In genomic region chr10:28533571-28534304, GRCh38 we compare ENCODE assay signal across 8 cellular contexts. TPM values are rescaled to one million over a fixed set of nuclear protein-coding genes. Genes with fewer than 3 reads are reported as not detected.
A peak's percentile ranks its signal among the peaks of the same experiment; 100 is the strongest.
DNase-seq lines count a peak whose midpoint lies in the region; ATAC-seq and TF ChIP-seq lines count a peak whose summit lies in the region.

No MANE protein-coding gene starts in this region.

- no peak for TF ChIP-seq CTCF in HFFc6 (IDR thresholded peaks at IDR 0.05)
- no peak for TF ChIP-seq CTCF in epithelial cell of esophagus (IDR thresholded peaks at IDR 0.05; ENCODE audit: insufficient read depth, low read depth, low read length, missing control alignments)

- peak overlapping the region; percentile 93 for H3K27ac Mint-ChIP-seq in HFFc6

- H3K9me3 Mint-ChIP-seq in HFFc6: no peaks in the 10 kb centered on the region

- H3K4me1 Mint-ChIP-seq in HFFc6 (ENCODE audit: low read depth): peaks cover 59% of the 10 kb centered on the region

- H3K4me3 Mint-ChIP-seq in HFFc6: peak overlapping the region; percentile 97

- peaks cover 7% of the 10 kb centered on the region for H3K27me3 Mint-ChIP-seq in HFFc6 (ENCODE audit: insufficient read depth)

- DNase-seq in ELF-1 (ENCODE audit: low read depth, low spot score) (peak; percentile 46), HFFc6 (peak; percentile 23), NCI-H460 (ENCODE audit: extremely low read depth, low read depth) (peak; percentile 24), activated T-cell treated with anti-CD3 and anti-CD28 coated beads for 24 hours (ENCODE audit: low read depth) (peak; percentile 57), epithelial cell of esophagus (ENCODE audit: low read depth) (peak; percentile 52), mucosa of gallbladder (ENCODE audit: low spot score) (peak; percentile 58)
- peak; percentile 45 to 58 for DNase-seq in stimulated activated CD8-positive, alpha-beta memory T cell treated with anti-CD3 and anti-CD28 coated beads, Interleukin-2, amount 100 ng/mL, for 48 hours (ENCODE audit: low read depth in 2 of 2)

- ATAC-seq in HG03108 (IDR thresholded peaks at IDR 0.05; ENCODE audit: unreplicated experiment): no peak

- peaks cover 62% of the 10 kb centered on the region for H3K36me3 Mint-ChIP-seq in HFFc6 (ENCODE audit: low read depth)

- peak overlapping the region; percentile 92 for H3K4me3 ChIP-seq in epithelial cell of esophagus (ENCODE audit: low read length)

RNA-seq across cellular contexts. Expression of gene WAC, which starts 0.8 kb away (rescaled TPM):
- 10 to 100 TPM; 67.2 to 81.5 (median 74.3) TPM for total RNA-seq in HFFc6 (2021; fragmentation: NEBNext Ultra II Directional; extraction: Animal tissue kit (Norgen Biotek cat#: 25700))
- total RNA-seq in NCI-H460 (2014; rRNA removed; shearing (Covaris generic)): 112 and 115 TPM in 2 replicates
- polyA plus RNA-seq in NCI-H460 (2014; cell fraction: nucleus; rRNA removed): 35.2 and 43.5 TPM in 2 replicates
- 119 TPM for total RNA-seq in mucosa of gallbladder
